Comparison of ENCODE assay signal across 11 cellular contexts in genomic region chr2:47068966-47069627, GRCh38.
DNase-seq lines count a peak whose midpoint lies in the region; ATAC-seq and TF ChIP-seq lines count a peak whose summit lies in the region.
"Had no signal": no experiment of that assay in that cellular context is flagged by ENCODE, and none has a peak within 500 bp of the region (broad histone marks: within the 10 kb centered on the region; RNA-seq: fewer than 3 reads in every experiment).

No MANE protein-coding gene starts in this region.

- H3K4me3 ChIP-seq in PC-3 (ENCODE audit: low read length) (no peak overlapping the region), mucosa of stomach (ENCODE audit: low read length) (no peak overlapping the region), thymus (ENCODE audit: low read length) (no peak overlapping the region)

- H3K9me2 ChIP-seq in PC-3 (replicated peaks; ENCODE audit: low read length) = no peaks in the 10 kb centered on the region

- H3K4me2 ChIP-seq in PC-3 (ENCODE audit: low read length) = peak overlapping the region; percentile 64

- WGBS in thymus = 98% methylated on average over 6 of the region's 6 CpGs

- CTCF ChIA-PET in PC-3 (lab: Charles Lee) = interaction anchor here (1.0 kb wide), 1 partner anchor 254 kb away, joined by 3 read pairs; no protein-coding TSS in a partner anchor

- no peak for ATAC-seq in PC-3
- ATAC-seq: natural killer cell had no signal

- no peak for DNase-seq in PC-3
- DNase-seq in activated CD8-positive, alpha-beta memory T cell treated with anti-CD3 and anti-CD28 coated beads for 24 hours = no peak
- no peak for DNase-seq in NCI-H1436 (lab: John Stamatoyannopoulos, UW)
- DNase-seq in SHP77 (lab: John Stamatoyannopoulos, UW) = no peak
- no peak for DNase-seq in SW480 (ENCODE audit: low spot score)
- DNase-seq: natural killer cell, NCI-H748 treated with DMSO at 0.1 percent for 48 hours had no signal

- peak overlapping the region; percentile 98 for H3K27ac Mint-ChIP-seq in dendritic cell treated with granulocyte-macrophage colony-stimulating factor and Interleukin-4, amounts not matched to agents 40 ng/mL and 50 ng/mL, for 4 days
- H3K27ac Mint-ChIP-seq: natural killer cell had no signal

- TF ChIP-seq CTCF in PC-3 (conservative IDR thresholded peaks at IDR 0.05; ENCODE audit: low read depth, low read length) = no peak

- H3K9me3 Mint-ChIP-seq in dendritic cell treated with granulocyte-macrophage colony-stimulating factor and Interleukin-4, amounts not matched to agents 40 ng/mL and 50 ng/mL, for 4 days = no peaks in the 10 kb centered on the region
- H3K9me3 Mint-ChIP-seq: activated naive CD4-positive, alpha-beta T cell treated with anti-CD3 and anti-CD28 coated beads, Interleukin-2, amount 50 U/mL, for 24 hours; natural killer cell had no signal

- no peak overlapping the region for H3K4me3 Mint-ChIP-seq in dendritic cell treated with granulocyte-macrophage colony-stimulating factor and Interleukin-4, amounts not matched to agents 40 ng/mL and 50 ng/mL, for 4 days
- H3K4me3 Mint-ChIP-seq: activated naive CD4-positive, alpha-beta T cell treated with anti-CD3 and anti-CD28 coated beads, Interleukin-2, amount 50 U/mL, for 24 hours; natural killer cell had no signal

- H3K9ac ChIP-seq in PC-3 (ENCODE audit: low read length) = 0 out of 2 replicates have a peak overlapping the region, but pooled peaks have one; percentile 18
- H3K9ac ChIP-seq in mucosa of stomach (ENCODE audit: low read length) = peak overlapping the region; percentile 29

- peaks cover 99% of the 10 kb centered on the region for H3K36me3 Mint-ChIP-seq in dendritic cell treated with granulocyte-macrophage colony-stimulating factor and Interleukin-4, amounts not matched to agents 40 ng/mL and 50 ng/mL, for 4 days (ENCODE audit: low read depth)
- H3K36me3 Mint-ChIP-seq: activated naive CD4-positive, alpha-beta T cell treated with anti-CD3 and anti-CD28 coated beads, Interleukin-2, amount 50 U/mL, for 24 hours; natural killer cell had no signal

- H3K27me3 Mint-ChIP-seq in dendritic cell treated with granulocyte-macrophage colony-stimulating factor and Interleukin-4, amounts not matched to agents 40 ng/mL and 50 ng/mL, for 4 days = no peaks in the 10 kb centered on the region
- H3K27me3 Mint-ChIP-seq: activated naive CD4-positive, alpha-beta T cell treated with anti-CD3 and anti-CD28 coated beads, Interleukin-2, amount 50 U/mL, for 24 hours had no signal

- H3K9me3 ChIP-seq in PC-3 (ENCODE audit: low read length) (no peaks in the 10 kb centered on the region), mucosa of stomach (ENCODE audit: control insufficient read depth, low read length) (no peaks in the 10 kb centered on the region), thymus (ENCODE audit: control insufficient read depth) (no peaks in the 10 kb centered on the region)

- H3K4me1 Mint-ChIP-seq in dendritic cell treated with granulocyte-macrophage colony-stimulating factor and Interleukin-4, amounts not matched to agents 40 ng/mL and 50 ng/mL, for 4 days (ENCODE audit: low read depth) = peaks cover 96% of the 10 kb centered on the region

- H3F3A ChIP-seq in PC-3 (ENCODE audit: low read length, unreplicated experiment) = no peaks in the 10 kb centered on the region

- POLR2A ChIA-PET in PC-3 (lab: Charles Lee; ENCODE audit: unreplicated experiment) = interaction anchor here (1.0 kb wide), 1 partner anchor 25 kb away, joined by 3 read pairs; no protein-coding TSS in a partner anchor

- no peaks in the 10 kb centered on the region for H3K79me2 ChIP-seq in PC-3 (ENCODE audit: low read length)

- H3K36me3 ChIP-seq in PC-3 (ENCODE audit: low read depth, low read length) (no peaks in the 10 kb centered on the region), mucosa of stomach (ENCODE audit: control insufficient read depth, insufficient read depth, low read length) (peaks cover 21% of the 10 kb centered on the region), thymus (ENCODE audit: control insufficient read depth, insufficient read depth) (peaks cover 95% of the 10 kb centered on the region)

- no peaks in the 10 kb centered on the region for H4K20me1 ChIP-seq in PC-3 (ENCODE audit: low read length)

- BruUV-seq in PC-3 (replicated peaks; lab: Mats Ljungman, UMichigan) = no TSS peak

- peaks cover 50% of the 10 kb centered on the region for H3K4me1 ChIP-seq in PC-3 (ENCODE audit: insufficient read depth, low read length)
- peaks cover 81% of the 10 kb centered on the region for H3K4me1 ChIP-seq in mucosa of stomach (ENCODE audit: control insufficient read depth, insufficient read depth, low read length)
- H3K4me1 ChIP-seq in thymus (ENCODE audit: control insufficient read depth, insufficient read depth, low read length) = peaks cover 7% of the 10 kb centered on the region

- H3K27me3 ChIP-seq in PC-3 (ENCODE audit: low read length) (no peaks in the 10 kb centered on the region), mucosa of stomach (ENCODE audit: control insufficient read depth, insufficient read depth, low read length) (no peaks in the 10 kb centered on the region), thymus (ENCODE audit: control insufficient read depth, insufficient read depth) (no peaks in the 10 kb centered on the region)

- H3K27ac ChIP-seq in PC-3 (ENCODE audit: low read length) = peak overlapping the region; percentile 53
- peak overlapping the region; percentile 42 for H3K27ac ChIP-seq in thymus (ENCODE audit: low read depth)

- no peak overlapping the region for H2AFZ ChIP-seq in PC-3 (ENCODE audit: low read length)

- intact Hi-C loops in PC-3 (cut with micrococcal nuclease) = loop anchor here (1.0 kb wide), 1 partner anchor 26 kb away; no protein-coding TSS in a partner anchor
- intact Hi-C loops in dendritic cell treated with granulocyte-macrophage colony-stimulating factor and Interleukin-4, amounts not matched to agents 40 ng/mL and 50 ng/mL, for 4 days (cut with micrococcal nuclease) = no loop called here
